Comparison of ENCODE assay signal across 9 cellular contexts in the genomic region with DNA sequence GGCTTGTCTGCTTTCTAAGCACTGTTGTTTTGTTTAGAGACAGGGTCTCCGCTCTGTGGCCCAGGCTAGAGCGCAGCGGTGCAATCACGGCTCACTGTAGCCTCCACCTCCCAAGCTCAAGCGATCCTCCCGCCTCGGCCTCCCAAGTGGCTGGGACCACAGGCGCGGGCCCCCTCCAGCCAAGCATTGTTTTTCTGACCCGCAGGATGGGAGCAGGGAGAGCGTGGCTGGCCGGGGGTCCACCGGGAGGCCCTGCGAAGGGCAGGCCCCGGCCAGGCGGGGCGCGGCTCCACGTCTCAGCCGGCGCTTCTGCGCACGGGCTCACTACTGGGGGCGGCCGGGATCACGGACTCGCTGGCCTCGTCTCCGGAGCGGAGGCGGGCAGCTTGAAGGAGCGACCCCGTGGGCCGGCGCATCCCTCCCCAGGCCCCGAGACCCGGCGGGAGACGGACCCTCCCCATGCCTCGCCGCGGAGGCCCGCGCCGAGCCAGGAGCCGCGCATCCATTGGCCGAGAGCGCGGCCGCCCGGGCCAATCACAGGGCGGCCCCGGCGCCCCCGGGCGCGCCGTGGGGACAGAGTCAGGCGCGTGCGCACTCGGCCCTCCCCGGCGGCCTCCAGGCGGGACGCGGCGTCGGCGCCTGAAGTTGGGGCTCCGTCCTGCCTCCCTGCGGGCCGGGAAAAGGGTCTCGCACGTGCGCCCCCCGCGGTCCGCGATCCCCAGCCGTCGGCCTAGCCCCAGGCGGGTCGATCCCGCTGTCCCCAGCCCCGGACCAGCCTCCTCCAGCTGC. TPM values are rescaled to one million over a fixed set of nuclear protein-coding genes. Genes with fewer than 3 reads are reported as not detected.
DNase-seq lines count a peak whose midpoint lies in the region; ATAC-seq, FAIRE-seq and TF ChIP-seq lines count a peak whose summit lies in the region.
"Had no signal": no experiment of that assay in that cellular context is flagged by ENCODE, and none has a peak within 500 bp of the region (broad histone marks: within the 10 kb centered on the region; RNA-seq: fewer than 3 reads in every experiment).

No MANE protein-coding gene starts in this region.

- H3K9me3 ChIP-seq in endothelial cell of umbilical vein (replicated peaks; ENCODE audit: control insufficient read depth, insufficient read depth, low read length): no peaks in the 10 kb centered on the region

- FAIRE-seq in endothelial cell of umbilical vein (lab: Jason Lieb, UNC): peak; percentile 83
- FAIRE-seq: TTC549 had no signal

- H3K9me1 ChIP-seq in endothelial cell of umbilical vein (replicated peaks; ENCODE audit: control insufficient read depth, extremely low read depth, insufficient read depth, low read length): no peaks in the 10 kb centered on the region

- peak overlapping the region; percentile 76 for H2AFZ ChIP-seq in endothelial cell of umbilical vein (ENCODE audit: low read depth, low read length)

- H3K36me3 ChIP-seq in endothelial cell of umbilical vein (ENCODE audit: control insufficient read depth in 2 of 2, extremely low read depth in 1 of 2, insufficient read depth in 2 of 2, low read length in 2 of 2): no peaks in the 10 kb centered on the region

- ATAC-seq in HG02759 (IDR thresholded peaks at IDR 0.05; ENCODE audit: unreplicated experiment) (peak; percentile 74), HG02973 (IDR thresholded peaks at IDR 0.05; ENCODE audit: unreplicated experiment) (no peak)

- CTCF ChIA-PET in endothelial cell of umbilical vein (lab: Charles Lee): interaction anchor here (1.3 kb wide), 1 partner anchor 233 kb away, joined by 3 read pairs; no protein-coding TSS in a partner anchor

- no peaks in the 10 kb centered on the region for H4K20me1 ChIP-seq in endothelial cell of umbilical vein (replicated peaks; ENCODE audit: control insufficient read depth, extremely low read depth, insufficient read depth, low read length)

- dilution Hi-C loops in endothelial cell of umbilical vein (cut with MboI; ENCODE audit: extremely low pct_ligation_motif_present, low sequenced_read_pairs): no loop called here

- POLR2A ChIA-PET in endothelial cell of umbilical vein (lab: Charles Lee): no interaction called here

- peaks cover 5 to 6% of the 10 kb centered on the region in 2 experiments for H3K27me3 ChIP-seq in endothelial cell of umbilical vein (ENCODE audit: control insufficient read depth in 2 of 2, insufficient read depth in 2 of 2, low read length in 2 of 2)

- peak overlapping the region; percentile 76 for H3K9ac ChIP-seq in endothelial cell of umbilical vein (replicated peaks; ENCODE audit: extremely low read depth, insufficient read depth, low read length)

- no TSS peak for BruUV-seq in endothelial cell of umbilical vein (replicated peaks; lab: Mats Ljungman, UMichigan)

- peak overlapping the region; percentile 62 for H3K4me2 ChIP-seq in endothelial cell of umbilical vein (ENCODE audit: insufficient read depth, low read length)

- TF ChIP-seq CTCF in endothelial cell of umbilical vein (IDR thresholded peaks at IDR 0.05; ENCODE audit: extremely low read depth in 1 of 2, insufficient read depth in 1 of 2, low read depth in 1 of 2, low read length in 2 of 2): no peak

- peaks cover 14% of the 10 kb centered on the region for H3K4me1 ChIP-seq in endothelial cell of umbilical vein (ENCODE audit: control insufficient read depth, extremely low read depth, insufficient read depth, low read length)

- peak overlapping the region; percentile 80 for H3K27ac ChIP-seq in endothelial cell of umbilical vein (ENCODE audit: insufficient read depth, low read depth, low read length)

- peak overlapping the region; percentile 42 to 50 (median 43) for H3K4me3 ChIP-seq in endothelial cell of umbilical vein (replicated peaks in 1 of 3; ENCODE audit: insufficient read depth in 1 of 3, low read depth in 1 of 3, low read length in 3 of 3)

- no peaks in the 10 kb centered on the region for H3K79me2 ChIP-seq in endothelial cell of umbilical vein (ENCODE audit: control insufficient read depth, insufficient read depth, low read length)

- peak; percentile 91 for TF ChIP-seq POLR2A in endothelial cell of umbilical vein (IDR thresholded peaks at IDR 0.05; ENCODE audit: low read depth, low read length)

- intact Hi-C loops in endothelial cell of umbilical vein (cut with micrococcal nuclease): loop anchor here (2.0 kb wide), 1 partner anchor 19 kb away; no protein-coding TSS in a partner anchor

- peak; percentile 93 for DNase-seq in DMS 273 (lab: John Stamatoyannopoulos, UW; ENCODE audit: unreplicated experiment)
- peak; percentile 86 to 94 for DNase-seq in NCI-H524 (lab: John Stamatoyannopoulos, UW)
- peak; percentile 93 for DNase-seq in activated CD8-positive, alpha-beta memory T cell treated with anti-CD3 and anti-CD28 coated beads, Interleukin-2, amount 50 U/mL, for 48 hours
- peak; percentile 59 for DNase-seq in endothelial cell of umbilical vein (ENCODE audit: low read depth, low spot score)
- DNase-seq in middle frontal gyrus (ENCODE audit: extremely low spot score, low spot score): peak; percentile 77
- peak; percentile 67 to 73 for DNase-seq in stimulated activated CD8-positive, alpha-beta memory T cell treated with anti-CD3 and anti-CD28 coated beads, Interleukin-2, amount 100 ng/mL, for 48 hours (ENCODE audit: low read depth in 2 of 2)

TF ChIP-seq in endothelial cell of umbilical vein, 7 proteins besides CTCF, POLR2A, EP300 and RAD21:
- peak; percentile 97 for TF ChIP-seq POLR2AphosphoS5 (IDR thresholded peaks at IDR 0.05; ENCODE audit: insufficient read depth, low read depth, low read length)
- TF ChIP-seq MYC (IDR thresholded peaks at IDR 0.05; ENCODE audit: low read depth, low read length): no peak
- no peak for TF ChIP-seq GATA2 (IDR thresholded peaks at IDR 0.05; ENCODE audit: insufficient read depth, insufficient read length, low read depth, low read length)
- TF ChIP-seq, protein P1, sequence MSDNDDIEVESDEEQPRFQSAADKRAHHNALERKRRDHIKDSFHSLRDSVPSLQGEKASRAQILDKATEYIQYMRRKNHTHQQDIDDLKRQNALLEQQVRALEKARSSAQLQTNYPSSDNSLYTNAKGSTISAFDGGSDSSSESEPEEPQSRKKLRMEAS (IDR thresholded peaks at IDR 0.05; ENCODE audit: insufficient read depth, insufficient read length): peak; percentile 10
- no peak for TF ChIP-seq EZH2 (IDR thresholded peaks at IDR 0.05; ENCODE audit: borderline replicate concordance, low read depth, low read length, severe bottlenecking)
- no peak for TF ChIP-seq FOS (IDR thresholded peaks at IDR 0.05; ENCODE audit: borderline replicate concordance, insufficient read depth, low read length)
- TF ChIP-seq JUN (IDR thresholded peaks at IDR 0.05; ENCODE audit: borderline replicate concordance, insufficient read depth, insufficient read length, low read depth): no peak

RNA-seq across cellular contexts. Expression of gene ACTG1, which starts 24.9 kb away (rescaled TPM):
- total RNA-seq in endothelial cell of umbilical vein: 6,127 and 6,180 TPM in 2 replicates
- polyA plus RNA-seq in endothelial cell of umbilical vein: 7,850 and 10,663 TPM in 2 replicates
- 8,486 and 8,491 TPM in 2 replicates for polyA plus RNA-seq in endothelial cell of umbilical vein (2011; cell fraction: cytosol; rRNA removed)
- 3,539 and 4,015 TPM in 2 replicates for polyA plus RNA-seq in endothelial cell of umbilical vein (2011; cell fraction: nucleus; rRNA removed)
- 6,029 and 7,831 TPM in 2 replicates for polyA plus RNA-seq in endothelial cell of umbilical vein (2012)
- 1,957 and 3,242 TPM in 2 replicates for polyA minus RNA-seq in endothelial cell of umbilical vein
- 776 TPM for polyA minus RNA-seq in endothelial cell of umbilical vein (2011; cell fraction: cytosol; rRNA and poly(A)+ RNA removed)
- 664 and 1,635 TPM in 2 replicates for polyA minus RNA-seq in endothelial cell of umbilical vein (2011; cell fraction: nucleus; rRNA and poly(A)+ RNA removed)

RNA-seq across cellular contexts. Expression of gene FSCN2, which starts 40.5 kb away (rescaled TPM):
- 0.58 and 0.71 TPM in 2 replicates for total RNA-seq in endothelial cell of umbilical vein
- polyA plus RNA-seq in endothelial cell of umbilical vein: 0.32 and 0.46 TPM in 2 replicates
- 0.06 and 0.10 TPM in 2 replicates for polyA plus RNA-seq in endothelial cell of umbilical vein (2011; cell fraction: cytosol; rRNA removed)
- polyA plus RNA-seq in endothelial cell of umbilical vein (2011; cell fraction: nucleus; rRNA removed): 0.43 and 0.87 TPM in 2 replicates
- polyA plus RNA-seq in endothelial cell of umbilical vein (2012): 0.12 and 0.25 TPM in 2 replicates
- polyA minus RNA-seq in endothelial cell of umbilical vein: 0.41 TPM in 1 of 2 replicates, not detected in the other
- 1.1 TPM for polyA minus RNA-seq in endothelial cell of umbilical vein (2011; cell fraction: cytosol; rRNA and poly(A)+ RNA removed)
- polyA minus RNA-seq in endothelial cell of umbilical vein (2011; cell fraction: nucleus; rRNA and poly(A)+ RNA removed): 0.67 and 1.4 TPM in 2 replicates
